In the genomic region with DNA sequence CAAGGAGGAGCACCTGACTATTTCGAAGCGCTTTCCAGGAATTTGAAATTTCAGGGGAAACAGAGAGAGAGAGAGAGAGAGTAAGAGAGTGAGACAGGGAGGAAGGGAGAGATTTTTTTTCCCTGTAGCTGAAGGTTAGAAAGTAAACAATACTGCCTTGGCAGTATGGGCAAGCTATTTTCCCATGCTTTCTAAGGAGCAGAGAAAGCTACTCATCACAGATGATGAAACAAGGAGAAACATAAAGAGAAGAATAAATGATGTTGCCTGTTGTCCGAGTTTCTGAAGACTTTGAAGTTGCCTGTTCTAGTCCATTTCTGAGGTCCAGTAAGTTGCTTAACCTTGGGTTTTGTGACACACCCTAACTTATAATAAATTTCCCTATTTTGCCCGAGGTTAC, we compare ENCODE assay signal across 2 cellular contexts.
TF ChIP-seq lines count a peak whose summit lies in the region.

No MANE protein-coding gene starts in this region.

TF ChIP-seq in IMR-90, 13 proteins besides CTCF, POLR2A, EP300 and RAD21:
- no peak for TF ChIP-seq CHD1 (IDR thresholded peaks at IDR 0.05; ENCODE audit: low read depth, low read length)
- no peak for TF ChIP-seq MXI1 (IDR thresholded peaks at IDR 0.05; ENCODE audit: borderline replicate concordance, low read depth, low read length)
- TF ChIP-seq MAZ (IDR thresholded peaks at IDR 0.05; ENCODE audit: borderline replicate concordance, low read depth, low read length) = no peak
- no peak for TF ChIP-seq RFX5 (IDR thresholded peaks at IDR 0.05; ENCODE audit: low read depth, low read length)
- TF ChIP-seq, protein P1, sequence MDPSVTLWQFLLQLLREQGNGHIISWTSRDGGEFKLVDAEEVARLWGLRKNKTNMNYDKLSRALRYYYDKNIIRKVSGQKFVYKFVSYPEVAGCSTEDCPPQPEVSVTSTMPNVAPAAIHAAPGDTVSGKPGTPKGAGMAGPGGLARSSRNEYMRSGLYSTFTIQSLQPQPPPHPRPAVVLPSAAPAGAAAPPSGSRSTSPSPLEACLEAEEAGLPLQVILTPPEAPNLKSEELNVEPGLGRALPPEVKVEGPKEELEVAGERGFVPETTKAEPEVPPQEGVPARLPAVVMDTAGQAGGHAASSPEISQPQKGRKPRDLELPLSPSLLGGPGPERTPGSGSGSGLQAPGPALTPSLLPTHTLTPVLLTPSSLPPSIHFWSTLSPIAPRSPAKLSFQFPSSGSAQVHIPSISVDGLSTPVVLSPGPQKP (IDR thresholded peaks at IDR 0.05; ENCODE audit: borderline replicate concordance, low read depth, low read length) = no peak
- TF ChIP-seq CEBPB (IDR thresholded peaks at IDR 0.05; ENCODE audit: low read depth, low read length) = no peak
- TF ChIP-seq FOS (IDR thresholded peaks at IDR 0.05; ENCODE audit: low read depth, low read length) = no peak
- TF ChIP-seq, protein P2, sequence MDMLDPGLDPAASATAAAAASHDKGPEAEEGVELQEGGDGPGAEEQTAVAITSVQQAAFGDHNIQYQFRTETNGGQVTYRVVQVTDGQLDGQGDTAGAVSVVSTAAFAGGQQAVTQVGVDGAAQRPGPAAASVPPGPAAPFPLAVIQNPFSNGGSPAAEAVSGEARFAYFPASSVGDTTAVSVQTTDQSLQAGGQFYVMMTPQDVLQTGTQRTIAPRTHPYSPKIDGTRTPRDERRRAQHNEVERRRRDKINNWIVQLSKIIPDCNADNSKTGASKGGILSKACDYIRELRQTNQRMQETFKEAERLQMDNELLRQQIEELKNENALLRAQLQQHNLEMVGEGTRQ (IDR thresholded peaks at IDR 0.05; ENCODE audit: low read depth, low read length) = no peak
- no peak for TF ChIP-seq BHLHE40 (IDR thresholded peaks at IDR 0.05; ENCODE audit: low read depth, low read length)
- TF ChIP-seq SMC3 (IDR thresholded peaks at IDR 0.05; ENCODE audit: low read depth, low read length) = no peak

TF ChIP-seq in K562, 482 proteins besides CTCF, POLR2A, EP300 and RAD21 (continues in another document):
- no peak for TF ChIP-seq CEBPG (CRISPR knock-in tag; IDR thresholded peaks at IDR 0.05)
- peak in 1 of 2 experiments; percentile 81; a peak in 2 of 4 replicates for TF ChIP-seq CEBPG (tag; conservative IDR thresholded peaks at IDR 0.05 in 1 of 2, IDR thresholded peaks at IDR 0.05 in 1 of 2)
- no peak for TF ChIP-seq GABPB2 (CRISPR knock-in tag; conservative IDR thresholded peaks at IDR 0.05)
- TF ChIP-seq POLR2B (IDR thresholded peaks at IDR 0.05; ENCODE audit: low read depth, partially characterized antibody) = no peak
- no peak for TF ChIP-seq ZNF77 (CRISPR knock-in tag; IDR thresholded peaks at IDR 0.05)
- TF ChIP-seq, protein P3, sequence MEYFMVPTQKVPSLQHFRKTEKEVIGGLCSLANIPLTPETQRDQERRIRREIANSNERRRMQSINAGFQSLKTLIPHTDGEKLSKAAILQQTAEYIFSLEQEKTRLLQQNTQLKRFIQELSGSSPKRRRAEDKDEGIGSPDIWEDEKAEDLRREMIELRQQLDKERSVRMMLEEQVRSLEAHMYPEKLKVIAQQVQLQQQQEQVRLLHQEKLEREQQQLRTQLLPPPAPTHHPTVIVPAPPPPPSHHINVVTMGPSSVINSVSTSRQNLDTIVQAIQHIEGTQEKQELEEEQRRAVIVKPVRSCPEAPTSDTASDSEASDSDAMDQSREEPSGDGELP (CRISPR knock-in tag; IDR thresholded peaks at IDR 0.05; ENCODE audit: borderline replicate concordance) = no peak
- TF ChIP-seq ZNF583 (CRISPR knock-in tag; IDR thresholded peaks at IDR 0.05) = no peak
- TF ChIP-seq ZNF586 (CRISPR knock-in tag; conservative IDR thresholded peaks at IDR 0.05) = no peak
- TF ChIP-seq, protein P4, sequence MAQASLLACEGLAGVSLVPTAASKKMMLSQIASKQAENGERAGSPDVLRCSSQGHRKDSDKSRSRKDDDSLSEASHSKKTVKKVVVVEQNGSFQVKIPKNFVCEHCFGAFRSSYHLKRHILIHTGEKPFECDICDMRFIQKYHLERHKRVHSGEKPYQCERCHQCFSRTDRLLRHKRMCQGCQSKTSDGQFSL (CRISPR knock-in tag; IDR thresholded peaks at IDR 0.05) = no peak
- TF ChIP-seq, protein P4 (tag; IDR thresholded peaks at IDR 0.05) = no peak
- peak; percentile 31 to 64; a peak in 2 of 4 replicates for TF ChIP-seq TRIM24 (IDR thresholded peaks at IDR 0.05)
- TF ChIP-seq ESRRB (CRISPR knock-in tag; IDR thresholded peaks at IDR 0.05; ENCODE audit: borderline replicate concordance) = no peak
- no peak for TF ChIP-seq HEY1 (CRISPR knock-in tag; IDR thresholded peaks at IDR 0.05; ENCODE audit: borderline replicate concordance)
- no peak for TF ChIP-seq SETDB1 (IDR thresholded peaks at IDR 0.05; ENCODE audit: low read length)
- TF ChIP-seq IRF2 (CRISPR knock-in tag; IDR thresholded peaks at IDR 0.05) = no peak
- TF ChIP-seq NUFIP1 (IDR thresholded peaks at IDR 0.05; ENCODE audit: partially characterized antibody) = no peak
- TF ChIP-seq, protein P5, sequence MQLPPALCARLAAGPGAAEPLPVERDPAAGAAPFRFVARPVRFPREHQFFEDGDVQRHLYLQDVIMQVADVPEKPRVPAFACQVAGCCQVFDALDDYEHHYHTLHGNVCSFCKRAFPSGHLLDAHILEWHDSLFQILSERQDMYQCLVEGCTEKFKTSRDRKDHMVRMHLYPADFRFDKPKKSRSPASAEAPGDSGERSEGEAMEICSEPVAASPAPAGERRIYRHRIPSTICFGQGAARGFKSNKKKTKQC (CRISPR knock-in tag; IDR thresholded peaks at IDR 0.05) = no peak
- no peak for TF ChIP-seq SAFB (IDR thresholded peaks at IDR 0.05; ENCODE audit: borderline replicate concordance, low read depth, low read length)
- TF ChIP-seq, protein P6, sequence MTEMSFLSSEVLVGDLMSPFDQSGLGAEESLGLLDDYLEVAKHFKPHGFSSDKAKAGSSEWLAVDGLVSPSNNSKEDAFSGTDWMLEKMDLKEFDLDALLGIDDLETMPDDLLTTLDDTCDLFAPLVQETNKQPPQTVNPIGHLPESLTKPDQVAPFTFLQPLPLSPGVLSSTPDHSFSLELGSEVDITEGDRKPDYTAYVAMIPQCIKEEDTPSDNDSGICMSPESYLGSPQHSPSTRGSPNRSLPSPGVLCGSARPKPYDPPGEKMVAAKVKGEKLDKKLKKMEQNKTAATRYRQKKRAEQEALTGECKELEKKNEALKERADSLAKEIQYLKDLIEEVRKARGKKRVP (CRISPR knock-in tag; IDR thresholded peaks at IDR 0.05) = peak; percentile 31; the same call in 1 of the 2 replicates
- TF ChIP-seq ZNF239 (CRISPR knock-in tag; IDR thresholded peaks at IDR 0.05) = no peak
- TF ChIP-seq, protein P7, sequence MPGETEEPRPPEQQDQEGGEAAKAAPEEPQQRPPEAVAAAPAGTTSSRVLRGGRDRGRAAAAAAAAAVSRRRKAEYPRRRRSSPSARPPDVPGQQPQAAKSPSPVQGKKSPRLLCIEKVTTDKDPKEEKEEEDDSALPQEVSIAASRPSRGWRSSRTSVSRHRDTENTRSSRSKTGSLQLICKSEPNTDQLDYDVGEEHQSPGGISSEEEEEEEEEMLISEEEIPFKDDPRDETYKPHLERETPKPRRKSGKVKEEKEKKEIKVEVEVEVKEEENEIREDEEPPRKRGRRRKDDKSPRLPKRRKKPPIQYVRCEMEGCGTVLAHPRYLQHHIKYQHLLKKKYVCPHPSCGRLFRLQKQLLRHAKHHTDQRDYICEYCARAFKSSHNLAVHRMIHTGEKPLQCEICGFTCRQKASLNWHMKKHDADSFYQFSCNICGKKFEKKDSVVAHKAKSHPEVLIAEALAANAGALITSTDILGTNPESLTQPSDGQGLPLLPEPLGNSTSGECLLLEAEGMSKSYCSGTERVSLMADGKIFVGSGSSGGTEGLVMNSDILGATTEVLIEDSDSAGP (CRISPR knock-in tag; IDR thresholded peaks at IDR 0.05) = no peak
- no peak for TF ChIP-seq ARHGAP35 (IDR thresholded peaks at IDR 0.05; ENCODE audit: partially characterized antibody)
- TF ChIP-seq, protein P8, sequence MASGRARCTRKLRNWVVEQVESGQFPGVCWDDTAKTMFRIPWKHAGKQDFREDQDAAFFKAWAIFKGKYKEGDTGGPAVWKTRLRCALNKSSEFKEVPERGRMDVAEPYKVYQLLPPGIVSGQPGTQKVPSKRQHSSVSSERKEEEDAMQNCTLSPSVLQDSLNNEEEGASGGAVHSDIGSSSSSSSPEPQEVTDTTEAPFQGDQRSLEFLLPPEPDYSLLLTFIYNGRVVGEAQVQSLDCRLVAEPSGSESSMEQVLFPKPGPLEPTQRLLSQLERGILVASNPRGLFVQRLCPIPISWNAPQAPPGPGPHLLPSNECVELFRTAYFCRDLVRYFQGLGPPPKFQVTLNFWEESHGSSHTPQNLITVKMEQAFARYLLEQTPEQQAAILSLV (tag; IDR thresholded peaks at IDR 0.05) = no peak
- no peak for TF ChIP-seq GTF2A2 (tag; IDR thresholded peaks at IDR 0.05)
- TF ChIP-seq SNRNP70 (optimal IDR thresholded peaks at IDR 0.05; ENCODE audit: low read depth, low read length) = no peak
- no peak for TF ChIP-seq PYGO2 (tag; IDR thresholded peaks at IDR 0.05)
- TF ChIP-seq L3MBTL2 (IDR thresholded peaks at IDR 0.05) = peak; percentile 46; the same call in 1 of the 2 replicates
- TF ChIP-seq RUNX1 (IDR thresholded peaks at IDR 0.05; ENCODE audit: low read depth) = no peak
- no peak for TF ChIP-seq SMARCC2 (IDR thresholded peaks at IDR 0.05; ENCODE audit: low read depth)
- TF ChIP-seq PRMT5 (CRISPR knock-in tag; IDR thresholded peaks at IDR 0.05) = no peak
- TF ChIP-seq DMBX1 (CRISPR knock-in tag; IDR thresholded peaks at IDR 0.05; ENCODE audit: borderline replicate concordance) = no peak
- no peak for TF ChIP-seq ZNF232 (CRISPR knock-in tag; IDR thresholded peaks at IDR 0.05)
- TF ChIP-seq SMAD4 (CRISPR knock-in tag; conservative IDR thresholded peaks at IDR 0.05) = no peak
- TF ChIP-seq SREBF1 (IDR thresholded peaks at IDR 0.05; ENCODE audit: borderline replicate concordance, low read depth, low read length) = no peak
- TF ChIP-seq ZNF764 (CRISPR knock-in tag; IDR thresholded peaks at IDR 0.05; ENCODE audit: low read depth) = no peak
- no peak for TF ChIP-seq NFIX (CRISPR knock-in tag; IDR thresholded peaks at IDR 0.05; ENCODE audit: low read depth)
- no peak for TF ChIP-seq NR2C2 (CRISPR knock-in tag; IDR thresholded peaks at IDR 0.05)
- TF ChIP-seq NR2C2 (tag; IDR thresholded peaks at IDR 0.05) = peak; percentile 33; the same call in 1 of the 2 replicates
- peak; percentile 53; the same call in 1 of the 2 replicates for TF ChIP-seq ZNF24 (IDR thresholded peaks at IDR 0.05)
- no peak for TF ChIP-seq SIN3B (IDR thresholded peaks at IDR 0.05; ENCODE audit: low read depth)
- TF ChIP-seq BHLHE40 (IDR thresholded peaks at IDR 0.05; ENCODE audit: low read length) = no peak
- no peak for TF ChIP-seq SPI1 (IDR thresholded peaks at IDR 0.05; ENCODE audit: borderline replicate concordance, low read depth, low read length)
- TF ChIP-seq ETV6 (IDR thresholded peaks at IDR 0.05; ENCODE audit: borderline replicate concordance in 1 of 2, low read depth in 2 of 2, low read length in 1 of 2) = no peak
- no peak for TF ChIP-seq ETV6 (CRISPR knock-in tag; IDR thresholded peaks at IDR 0.05; ENCODE audit: borderline replicate concordance)
- TF ChIP-seq, protein P9, sequence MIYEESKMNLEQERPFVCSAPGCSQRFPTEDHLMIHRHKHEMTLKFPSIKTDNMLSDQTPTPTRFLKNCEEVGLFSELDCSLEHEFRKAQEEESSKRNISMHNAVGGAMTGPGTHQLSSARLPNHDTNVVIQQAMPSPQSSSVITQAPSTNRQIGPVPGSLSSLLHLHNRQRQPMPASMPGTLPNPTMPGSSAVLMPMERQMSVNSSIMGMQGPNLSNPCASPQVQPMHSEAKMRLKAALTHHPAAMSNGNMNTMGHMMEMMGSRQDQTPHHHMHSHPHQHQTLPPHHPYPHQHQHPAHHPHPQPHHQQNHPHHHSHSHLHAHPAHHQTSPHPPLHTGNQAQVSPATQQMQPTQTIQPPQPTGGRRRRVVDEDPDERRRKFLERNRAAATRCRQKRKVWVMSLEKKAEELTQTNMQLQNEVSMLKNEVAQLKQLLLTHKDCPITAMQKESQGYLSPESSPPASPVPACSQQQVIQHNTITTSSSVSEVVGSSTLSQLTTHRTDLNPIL (CRISPR knock-in tag; IDR thresholded peaks at IDR 0.05) = no peak
